In the genomic region with DNA sequence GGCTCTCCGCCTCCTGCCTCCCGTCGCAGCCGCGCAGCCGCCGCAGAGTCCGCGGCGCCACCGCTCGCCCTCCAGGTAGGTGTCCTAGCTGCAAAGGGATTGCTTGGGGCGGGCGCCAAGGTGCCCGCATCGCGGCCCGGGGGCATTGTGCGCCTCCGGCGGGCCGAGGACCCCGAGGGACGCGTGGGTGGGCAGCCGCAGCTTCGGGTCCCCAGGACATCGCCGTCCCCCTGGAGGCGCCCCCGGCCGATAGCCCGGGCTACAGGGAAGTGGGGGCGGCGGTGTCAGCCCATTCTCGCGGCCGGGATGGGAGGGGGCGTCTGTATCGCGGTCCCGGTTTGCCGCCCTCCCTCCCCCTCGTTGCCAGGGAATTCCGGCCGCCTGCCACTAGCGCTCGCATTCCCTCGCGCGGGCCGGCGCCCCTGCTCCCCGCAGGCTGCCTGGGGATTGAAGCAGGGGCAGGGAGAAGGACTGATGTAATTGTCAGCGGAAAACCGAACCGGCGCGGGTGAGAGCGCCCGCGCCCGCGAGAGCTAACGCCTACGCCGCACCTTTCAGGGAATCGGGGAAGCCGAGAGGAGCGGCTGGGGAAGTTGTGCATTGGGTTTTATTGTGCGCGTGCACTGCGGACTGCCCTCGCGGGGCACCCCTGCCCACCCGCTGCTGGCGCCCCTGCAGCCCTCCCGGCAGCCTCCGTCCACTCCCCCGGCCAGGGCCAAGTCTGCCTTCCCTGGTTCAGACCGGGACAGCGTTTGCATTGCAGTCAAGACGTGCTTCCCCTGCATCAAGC, we compare ENCODE assay signal across 8 cellular contexts. TPM values are rescaled to one million over a fixed set of nuclear protein-coding genes. Genes with fewer than 3 reads are reported as not detected.
DNase-seq lines count a peak whose midpoint lies in the region; ATAC-seq, FAIRE-seq and TF ChIP-seq lines count a peak whose summit lies in the region.

No MANE protein-coding gene starts in this region.

- H3K36me3 ChIP-seq in pancreas = no peaks in the 10 kb centered on the region

- no peak for TF ChIP-seq CTCF in pancreas (IDR thresholded peaks at IDR 0.05)

- H3K9me3 ChIP-seq in pancreas = no peaks in the 10 kb centered on the region

- FAIRE-seq in pancreas (lab: Jason Lieb, UNC) = no peak

- peak overlapping the region; percentile 55 to 97 (median 76) for H3K4me3 ChIP-seq in pancreas

- 0% methylated on average over 75 to 83 of the region's 83 CpGs for WGBS in pancreas, 2 donors

- ATAC-seq in HG03025 (IDR thresholded peaks at IDR 0.05; ENCODE audit: low FRiP score, unreplicated experiment) (peak; percentile 14), left cardiac atrium (peak; percentile 32 to 56), pancreas (peak; percentile 22 to 50 (median 33))

- H3K27ac ChIP-seq in pancreas = peak overlapping the region; percentile 57 to 89 (median 74)

- no peaks in the 10 kb centered on the region for H3K27me3 ChIP-seq in pancreas

- peak; percentile 63 for DNase-seq in activated effector memory CD4-positive, alpha-beta T cell treated with anti-CD3 and anti-CD28 coated beads, Interleukin-2, amount 50 U/mL, for 16 hours
- no peak for DNase-seq in activated effector memory CD4-positive, alpha-beta T cell treated with Interleukin-2 at 50 U/mL for 16 hours
- DNase-seq in NCI-H748 treated with DMSO at 0.1 percent for 48 hours (lab: John Stamatoyannopoulos, UW) = peak; percentile 41
- peak; percentile 36 for DNase-seq in amniotic stem cell (lab: John Stamatoyannopoulos, UW)
- peak; percentile 47 for DNase-seq in left cardiac atrium
- DNase-seq in pancreas = peak; percentile 26 to 77 (median 47)
- no peak for DNase-seq in activated CD4-positive, CD25-positive, alpha-beta regulatory T cell treated with anti-CD3 and anti-CD28 coated beads, Interleukin-2, amount 50 U/mL, for 72 hours

- intact Hi-C loops in left cardiac atrium (cut with DNase I) = loop anchor here (5.0 to 10.0 kb wide), 3 partner anchors 50 to 80 kb away; no protein-coding TSS in a partner anchor
- intact Hi-C loops in pancreas (cut with DNase I) = no loop called here

- H3K4me1 ChIP-seq in pancreas = peaks cover 0 to 6% (median 0%) of the 10 kb centered on the region in 3 donors

RNA-seq across cellular contexts. Expression of gene OSBPL6, which starts 0.5 kb away (rescaled TPM):
- 10 to 100 TPM in 1 of 2 donors, 1 to 10 TPM in 1; 7.0 to 12.2 TPM for total RNA-seq in left cardiac atrium
- total RNA-seq in pancreas = 1 to 10 TPM in 2 of 6 donors, under 1 TPM in 4; 0.58 to 1.2 (median 0.79) TPM
- polyA plus RNA-seq in pancreas = 1 to 10 TPM in 1 of 2 donors, under 1 TPM in 1; 0.30 to 1.4 TPM

Comparison
In these comparisons a context has a peak if more than half of its experiments do, and no peak if none do; other contexts are left out.
1. DNase-seq: peak in activated effector memory CD4-positive, alpha-beta T cell treated with anti-CD3 and anti-CD28 coated beads, Interleukin-2, amount 50 U/mL, for 16 hours (single experiment), NCI-H748 treated with DMSO at 0.1 percent for 48 hours (single experiment), amniotic stem cell (single experiment), left cardiac atrium (single experiment) and pancreas (6 of 6); none in activated effector memory CD4-positive, alpha-beta T cell treated with Interleukin-2 at 50 U/mL for 16 hours (single experiment) and activated CD4-positive, CD25-positive, alpha-beta regulatory T cell treated with anti-CD3 and anti-CD28 coated beads, Interleukin-2, amount 50 U/mL, for 72 hours (single experiment).
2. intact Hi-C loops: an anchor here in left cardiac atrium (5.0 to 10.0 kb wide); none called in pancreas.
3. Peak in every context shown above with its lines, with median percentiles within 50 percentile points of each other: ATAC-seq.